ENCODE assay signal across 7 cellular contexts in the genomic region with DNA sequence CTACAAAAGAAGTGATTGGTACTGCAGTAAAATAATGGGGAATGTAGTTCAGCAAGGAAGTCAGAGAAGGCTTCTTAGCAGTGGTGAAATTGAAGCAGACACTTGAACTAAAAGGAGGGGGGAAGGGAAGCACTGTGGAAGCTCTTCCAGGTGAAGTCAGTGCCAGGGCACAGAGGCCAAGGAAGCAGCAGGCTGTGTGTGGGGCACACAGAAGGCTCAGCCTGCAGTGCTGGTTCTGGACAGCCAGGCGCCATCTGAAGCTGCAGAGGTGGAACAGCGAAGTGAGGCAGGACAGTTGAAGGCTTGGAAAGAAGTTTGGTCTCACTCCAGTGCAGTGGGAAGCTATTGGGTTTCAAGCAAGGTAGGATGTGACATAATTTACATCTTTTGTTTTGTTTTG.
DNase-seq lines count a peak whose midpoint lies in the region; ATAC-seq, FAIRE-seq and TF ChIP-seq lines count a peak whose summit lies in the region.
"Not testable (repeated sequence)": the region's sequence is repeated elsewhere in the genome, so short reads cannot be mapped to it uniquely, and the experiment has no call there.

No MANE protein-coding gene starts in this region.

- H3K4me1 ChIP-seq in A549; GM23338 (ENCODE audit: insufficient read depth); Panc1 (ENCODE audit: control insufficient read depth, insufficient read depth, low read length); GM12878 (ENCODE audit: control insufficient read depth, insufficient read depth, low read length); gastrocnemius medialis: not testable (repeated sequence)

- not testable (repeated sequence) for H3K79me2 ChIP-seq in GM23338 (replicated peaks; ENCODE audit: insufficient read depth); GM12878 (ENCODE audit: control insufficient read depth, insufficient read depth, low read length)

- TF ChIP-seq RAD21 in A549 (conservative IDR thresholded peaks at IDR 0.05 in 1 of 2, IDR thresholded peaks at IDR 0.05 in 1 of 2); GM12878 (IDR thresholded peaks at IDR 0.05; ENCODE audit: insufficient read depth, low read depth, low read length): not testable (repeated sequence)

- peak; percentile 44 to 51; a peak in 3 of 6 replicates for ATAC-seq in A549
- peak; percentile 29; the same call in 2 of the 3 replicates for ATAC-seq in GM23338
- ATAC-seq in Panc1, result 0 out of 2 replicates have a peak, but pooled peaks have one; percentile 14
- ATAC-seq in WTC11, result peak; percentile 26; the same call in 1 of the 2 replicates
- ATAC-seq in GM12878, result peak; percentile 27; the same call in 1 of the 3 replicates
- ATAC-seq in gastrocnemius medialis, result peak; percentile 53 to 56

- H3K9me3 Mint-ChIP-seq in GM23338, WTC11: not testable (repeated sequence)

- H3K27ac Mint-ChIP-seq in GM23338, WTC11: not testable (repeated sequence)

- POLR2A ChIA-PET in A549 (lab: Yijun Ruan, JAX); Panc1 (lab: Charles Lee); WTC11 (lab: Charles Lee); GM12878 (lab: Charles Lee): not testable (repeated sequence)

- H3K36me3 Mint-ChIP-seq in GM23338 (ENCODE audit: low read depth) (peaks cover 15% of the 10 kb centered on the region), WTC11 (peaks cover 11% of the 10 kb centered on the region)

- not testable (repeated sequence) for H3K9me3 ChIP-seq in A549; Panc1 (ENCODE audit: control insufficient read depth, insufficient read depth, low read depth, low read length); GM12878 (replicated peaks; ENCODE audit: control insufficient read depth, insufficient read depth, low read length); gastrocnemius medialis

- not testable (repeated sequence) for TF ChIP-seq EP300 in A549 (IDR thresholded peaks at IDR 0.05); GM12878 (IDR thresholded peaks at IDR 0.05; ENCODE audit: borderline replicate concordance in 1 of 2, control insufficient read depth in 1 of 2, low read depth in 2 of 2, low read length in 2 of 2)

- not testable (repeated sequence) for H3K4me3 ChIP-seq in A549; GM23338; Panc1 (ENCODE audit: low read depth in 2 of 2, low read length in 2 of 2); GM12878; gastrocnemius medialis

- peak; percentile 56 for FAIRE-seq in A549 (lab: Jason Lieb, UNC)
- FAIRE-seq in GM12878 (lab: Jason Lieb, UNC), result not testable (repeated sequence)

- not testable (repeated sequence) for TF ChIP-seq CTCF in A549 (IDR thresholded peaks at IDR 0.05); GM23338 (conservative IDR thresholded peaks at IDR 0.05; ENCODE audit: low read depth in 2 of 2); Panc1 (IDR thresholded peaks at IDR 0.05); WTC11 (IDR thresholded peaks at IDR 0.05); GM12878 (IDR thresholded peaks at IDR 0.05 in 2 of 3, conservative IDR thresholded peaks at IDR 0.05 in 1 of 3; ENCODE audit: control insufficient read depth in 2 of 3, extremely low read depth in 1 of 3, insufficient read depth in 1 of 3, low read depth in 3 of 3, low read length in 3 of 3); gastrocnemius medialis (IDR thresholded peaks at IDR 0.05 in 4 of 5, conservative IDR thresholded peaks at IDR 0.05 in 1 of 5)

- H3K27ac ChIP-seq in A549; GM23338 (ENCODE audit: low read depth); Panc1 (ENCODE audit: low read length); GM12878 (ENCODE audit: control insufficient read depth, insufficient read depth); gastrocnemius medialis: not testable (repeated sequence)

- CTCF ChIA-PET in A549 (lab: Yijun Ruan, JAX); Panc1 (lab: Charles Lee); WTC11 (lab: Charles Lee); GM12878 (lab: Yijun Ruan, JAX): not testable (repeated sequence)

- not testable (repeated sequence) for TF ChIP-seq POLR2A in A549 (IDR thresholded peaks at IDR 0.05; ENCODE audit: low read length); GM12878 (IDR thresholded peaks at IDR 0.05; ENCODE audit: low read depth, low read length); gastrocnemius medialis (IDR thresholded peaks at IDR 0.05)

- not testable (repeated sequence) for H3K4me1 Mint-ChIP-seq in GM23338, WTC11

- H3K9ac ChIP-seq in GM12878 (ENCODE audit: control insufficient read depth, insufficient read depth, low read length), result not testable (repeated sequence)

- H3F3A ChIP-seq in GM23338 (replicated peaks; ENCODE audit: low read depth), result not testable (repeated sequence)

- 77% methylated on average over 2 of the region's 2 CpGs for WGBS in A549 (ENCODE audit: missing lambda C conversion rate)
- WGBS in GM12878 (ENCODE audit: insufficient coverage, insufficient replicate concordance, low lambda C conversion rate, missing lambda C conversion rate), result 63% methylated on average over 2 of the region's 2 CpGs

- H3K27me3 ChIP-seq in GM23338 (ENCODE audit: insufficient read depth); Panc1 (ENCODE audit: control insufficient read depth, insufficient read depth, low read length); GM12878 (replicated peaks in 1 of 2; ENCODE audit: control insufficient read depth in 2 of 2, insufficient read depth in 2 of 2, low read length in 1 of 2); gastrocnemius medialis: not testable (repeated sequence)

- H3K36me3 ChIP-seq in GM23338 (ENCODE audit: insufficient read depth); Panc1 (ENCODE audit: control insufficient read depth, insufficient read depth, low read length); GM12878 (ENCODE audit: control insufficient read depth in 2 of 2, insufficient read depth in 2 of 2, low read length in 1 of 2); gastrocnemius medialis: not testable (repeated sequence)

- RAD21 ChIA-PET in GM12878 (lab: Charles Lee; ENCODE audit: unreplicated experiment), result not testable (repeated sequence)

- not testable (repeated sequence) for DNase-seq in A549 (ENCODE audit: low read depth in 1 of 2, low spot score in 1 of 2); GM23338 (ENCODE audit: low spot score); Panc1 (ENCODE audit: low read depth, low spot score); WTC11 (ENCODE audit: low spot score); GM12878 (ENCODE audit: low read depth, low spot score)
- peak; percentile 66 for DNase-seq in left kidney (ENCODE audit: low read depth, low spot score)
- DNase-seq in gastrocnemius medialis, result peak in 1 of 2 donors; percentile 23

- SMC1A ChIA-PET in GM12878 (lab: Charles Lee; ENCODE audit: uncharacterized antibody, unreplicated experiment), result not testable (repeated sequence)

- H4K20me1 ChIP-seq in GM23338 (replicated peaks; ENCODE audit: insufficient read depth); GM12878 (ENCODE audit: control insufficient read depth, insufficient read depth): not testable (repeated sequence)

- not testable (repeated sequence) for H2AFZ ChIP-seq in GM23338; GM12878 (ENCODE audit: control insufficient read depth, low read depth, low read length)

- in situ Hi-C loops in Panc1 (cut with HindIII; ENCODE audit: low pct_unique_long_range_greater_than_20kb, low sequenced_read_pairs); GM12878 (cut with MboI); gastrocnemius medialis (cut with MboI; ENCODE audit: low sequenced_read_pairs in 4 of 4): not testable (repeated sequence)

- not testable (repeated sequence) for H3K4me3 Mint-ChIP-seq in GM23338, WTC11

- not testable (repeated sequence) for H3K4me2 ChIP-seq in A549; GM23338; GM12878 (ENCODE audit: control insufficient read depth, insufficient read depth)

- BruUV-seq in Panc1 (replicated peaks; lab: Mats Ljungman, UMichigan); GM12878 (replicated peaks; lab: Mats Ljungman, UMichigan): not testable (repeated sequence)

- intact Hi-C loops in Panc1 (cut with micrococcal nuclease; ENCODE audit: unreplicated experiment); GM12878 (cut with micrococcal nuclease; ENCODE audit: unreplicated experiment); gastrocnemius medialis (cut with DNase I; ENCODE audit: low total_unique reads): not testable (repeated sequence)

- H3K9me2 ChIP-seq in GM23338 (ENCODE audit: insufficient read depth), result not testable (repeated sequence)

- H3K27me3 Mint-ChIP-seq in GM23338 (ENCODE audit: insufficient read depth, low read depth, poor library complexity); WTC11 (ENCODE audit: low read depth): not testable (repeated sequence)
